ENCODE assay signal across 16 cellular contexts in the genomic region with DNA sequence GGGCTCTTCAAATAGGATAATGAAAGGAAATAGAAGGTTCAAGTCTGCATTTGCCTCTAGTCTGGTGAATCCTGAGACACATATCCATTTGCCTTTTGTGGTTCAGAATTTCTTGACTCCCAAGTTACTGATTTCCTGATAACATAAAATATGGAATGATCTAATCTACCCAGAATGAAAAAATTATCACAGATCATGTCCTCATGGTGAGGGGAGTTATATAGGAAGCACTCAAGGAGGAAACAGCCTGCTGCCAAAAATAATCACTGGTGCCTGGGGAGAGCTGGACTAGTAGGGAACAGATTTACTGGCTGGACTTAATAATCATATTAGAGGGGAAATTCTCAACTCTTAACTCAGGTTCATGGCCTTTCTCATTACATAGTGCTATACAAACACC.
A peak's percentile ranks its signal among the peaks of the same experiment; 100 is the strongest.
DNase-seq lines count a peak whose midpoint lies in the region; ATAC-seq and TF ChIP-seq lines count a peak whose summit lies in the region.
"Had no signal": no experiment of that assay in that cellular context is flagged by ENCODE, and none has a peak within 500 bp of the region (broad histone marks: within the 10 kb centered on the region; RNA-seq: fewer than 3 reads in every experiment).

No MANE protein-coding gene starts in this region.

- H3K36me3 Mint-ChIP-seq in natural killer cell treated with Interleukin-12 subunit alpha and Interleukin-12 subunit beta and Interleukin-15 and Interleukin-18, amount 100 ng/mL, for 72 hours, result no peaks in the 10 kb centered on the region
- no peaks in the 10 kb centered on the region for H3K36me3 Mint-ChIP-seq in natural killer cell

- H3F3A ChIP-seq in SK-N-SH (replicated peaks; ENCODE audit: insufficient read depth), result peaks cover 74% of the 10 kb centered on the region

- TF ChIP-seq CTCF in natural killer cell (IDR thresholded peaks at IDR 0.05), result no peak
- no peak for TF ChIP-seq CTCF in SK-N-SH (IDR thresholded peaks at IDR 0.05)
- TF ChIP-seq CTCF in suprapubic skin (IDR thresholded peaks at IDR 0.05), result no peak
- TF ChIP-seq CTCF in WERI-Rb-1 (IDR thresholded peaks at IDR 0.05; ENCODE audit: low read depth, low read length), result no peak

- no peak overlapping the region for H3K4me3 Mint-ChIP-seq in natural killer cell treated with Interleukin-12 subunit alpha and Interleukin-12 subunit beta and Interleukin-15 and Interleukin-18, amount 100 ng/mL, for 72 hours
- H3K4me3 Mint-ChIP-seq in natural killer cell, result no peak overlapping the region

- H3K4me2 ChIP-seq in SK-N-SH, result 0 out of 2 replicates have a peak overlapping the region, but pooled peaks have one; percentile 29

- H3K4me3 ChIP-seq in SK-N-SH (ENCODE audit: low read depth in 2 of 2, low read length in 1 of 2) (no peak overlapping the region), suprapubic skin (no peak overlapping the region), WERI-Rb-1 (ENCODE audit: low read depth, low read length) (no peak overlapping the region)
- H3K4me3 ChIP-seq: ascending aorta, prostate gland had no signal

- H3K9me2 ChIP-seq in SK-N-SH, result no peaks in the 10 kb centered on the region

- peak overlapping the region; percentile 47; the same call in 1 of the 2 replicates for H3K9ac ChIP-seq in SK-N-SH

- H4K20me1 ChIP-seq in SK-N-SH (ENCODE audit: insufficient read depth), result no peaks in the 10 kb centered on the region

- peak overlapping the region; percentile 75 to 76 for H3K27ac Mint-ChIP-seq in natural killer cell treated with Interleukin-12 subunit alpha and Interleukin-12 subunit beta and Interleukin-15 and Interleukin-18, amount 100 ng/mL, for 72 hours
- no peak overlapping the region for H3K27ac Mint-ChIP-seq in natural killer cell

- POLR2A ChIA-PET in SK-N-SH (lab: Yijun Ruan, JAX), result no interaction called here

- H3K4me1 ChIP-seq in SK-N-SH (ENCODE audit: control insufficient read depth in 1 of 2, insufficient read depth in 2 of 2, low read depth in 1 of 2, low read length in 1 of 2), result peaks cover 11 to 47% of the 10 kb centered on the region in 2 experiments
- H3K4me1 ChIP-seq in suprapubic skin, result peaks cover 28% of the 10 kb centered on the region

- no peaks in the 10 kb centered on the region for H3K9me3 ChIP-seq in SK-N-SH
- H3K9me3 ChIP-seq in suprapubic skin, result no peaks in the 10 kb centered on the region
- no peaks in the 10 kb centered on the region for H3K9me3 ChIP-seq in WERI-Rb-1 (ENCODE audit: severe bottlenecking)
- H3K9me3 ChIP-seq: ascending aorta, prostate gland had no signal

- H3K4me1 Mint-ChIP-seq in natural killer cell treated with Interleukin-12 subunit alpha and Interleukin-12 subunit beta and Interleukin-15 and Interleukin-18, amount 100 ng/mL, for 72 hours (ENCODE audit: low read depth in 2 of 2), result peaks cover 37 to 50% of the 10 kb centered on the region in 2 donors
- peaks cover 30 to 46% of the 10 kb centered on the region in 2 donors for H3K4me1 Mint-ChIP-seq in natural killer cell

- ATAC-seq in natural killer cell treated with Interleukin-12 subunit alpha and Interleukin-12 subunit beta and Interleukin-15 and Interleukin-18, amount 100 ng/mL, for 72 hours, result no peak
- ATAC-seq in natural killer cell, result no peak
- ATAC-seq: HCT116; left lobe of liver; stimulated activated naive CD8-positive, alpha-beta T cell treated with anti-CD3 and anti-CD28 coated beads, Interleukin-15, amount 100 ng/mL, for 72 hours had no signal

- no peaks in the 10 kb centered on the region for H3K9me3 Mint-ChIP-seq in natural killer cell treated with Interleukin-12 subunit alpha and Interleukin-12 subunit beta and Interleukin-15 and Interleukin-18, amount 100 ng/mL, for 72 hours
- H3K9me3 Mint-ChIP-seq in natural killer cell, result no peaks in the 10 kb centered on the region
- H3K9me3 Mint-ChIP-seq: stimulated activated naive CD8-positive, alpha-beta T cell treated with anti-CD3 and anti-CD28 coated beads, Interleukin-15, amount 100 ng/mL, for 72 hours had no signal

- TF ChIP-seq EP300 in SK-N-SH (IDR thresholded peaks at IDR 0.05; ENCODE audit: borderline replicate concordance in 1 of 2, low read depth in 1 of 2, low read length in 1 of 2) (peak in 1 of 2 experiments; percentile 89; a peak in 2 of 4 replicates), suprapubic skin (IDR thresholded peaks at IDR 0.05) (no peak)

- CTCF ChIA-PET in SK-N-SH (lab: Yijun Ruan, JAX), result interaction anchor here (1.2 to 2.4 kb wide), 3 partner anchors 10 to 189 kb away, joined by 3 to 9 read pairs (median 3); no protein-coding TSS in a partner anchor

- TF ChIP-seq POLR2A in suprapubic skin (IDR thresholded peaks at IDR 0.05), result no peak

- H2AFZ ChIP-seq in SK-N-SH (ENCODE audit: low read depth), result no peak overlapping the region

- intact Hi-C loops in natural killer cell (cut with micrococcal nuclease), result no loop called here

- H3K36me3 ChIP-seq in SK-N-SH (replicated peaks in 1 of 2; ENCODE audit: control insufficient read depth in 1 of 2, insufficient read depth in 2 of 2, low read length in 1 of 2) (peaks cover 2 to 71% of the 10 kb centered on the region in 2 experiments), suprapubic skin (no peaks in the 10 kb centered on the region), WERI-Rb-1 (no peaks in the 10 kb centered on the region)
- H3K36me3 ChIP-seq: ascending aorta, prostate gland had no signal

- no peaks in the 10 kb centered on the region for H3K27me3 Mint-ChIP-seq in natural killer cell treated with Interleukin-12 subunit alpha and Interleukin-12 subunit beta and Interleukin-15 and Interleukin-18, amount 100 ng/mL, for 72 hours
- H3K27me3 Mint-ChIP-seq in natural killer cell (ENCODE audit: low read depth in 2 of 2), result no peaks in the 10 kb centered on the region
- H3K27me3 Mint-ChIP-seq: stimulated activated naive CD8-positive, alpha-beta T cell treated with anti-CD3 and anti-CD28 coated beads, Interleukin-15, amount 100 ng/mL, for 72 hours had no signal

- TF ChIP-seq RAD21 in SK-N-SH (IDR thresholded peaks at IDR 0.05; ENCODE audit: low read length), result no peak

- H3K79me2 ChIP-seq in SK-N-SH (ENCODE audit: insufficient read depth), result peaks cover 64% of the 10 kb centered on the region

- H3K27me3 ChIP-seq in SK-N-SH (ENCODE audit: insufficient read depth) (no peaks in the 10 kb centered on the region), suprapubic skin (no peaks in the 10 kb centered on the region), WERI-Rb-1 (ENCODE audit: insufficient read depth, low read depth, severe bottlenecking) (no peaks in the 10 kb centered on the region)
- H3K27me3 ChIP-seq: ascending aorta had no signal

- peak overlapping the region; percentile 40 to 99; a peak in 3 of 4 replicates for H3K27ac ChIP-seq in SK-N-SH (ENCODE audit: low read depth in 2 of 2, low read length in 1 of 2)
- H3K27ac ChIP-seq in suprapubic skin, result peak overlapping the region; percentile 11
- H3K27ac ChIP-seq in WERI-Rb-1, result no peak overlapping the region

- DNase-seq in natural killer cell treated with Interleukin-12 subunit alpha and Interleukin-12 subunit beta and Interleukin-15 and Interleukin-18, amount 100 ng/mL, for 72 hours (ENCODE audit: low spot score), result no peak
- DNase-seq in natural killer cell (no peak), SK-N-SH (peak; percentile 23), glomerular visceral epithelial cell (ENCODE audit: extremely low spot score) (peak; percentile 67), suprapubic skin (ENCODE audit: low spot score in 2 of 2) (no peak), WERI-Rb-1 (no peak), LoVo (ENCODE audit: low spot score) (no peak), epidermal melanocyte (ENCODE audit: insufficient read length, low spot score) (no peak)
- DNase-seq: AML-193; NCI-H1436; stimulated activated CD4-positive, alpha-beta T cell treated with anti-CD3 and anti-CD28 coated beads, Interleukin-4, amount 100 ng/mL, for 1 hour; stimulated activated naive CD8-positive, alpha-beta T cell treated with anti-CD3 and anti-CD28 coated beads, Interleukin-15, amount 100 ng/mL, for 72 hours had no signal

TF ChIP-seq in SK-N-SH, 30 proteins besides CTCF, POLR2A, EP300 and RAD21 (continues in another document):
- no peak for TF ChIP-seq ELF1 (IDR thresholded peaks at IDR 0.05)
- peak; percentile 84 for TF ChIP-seq NFIC (IDR thresholded peaks at IDR 0.05; ENCODE audit: borderline replicate concordance)
- TF ChIP-seq, protein P1, sequence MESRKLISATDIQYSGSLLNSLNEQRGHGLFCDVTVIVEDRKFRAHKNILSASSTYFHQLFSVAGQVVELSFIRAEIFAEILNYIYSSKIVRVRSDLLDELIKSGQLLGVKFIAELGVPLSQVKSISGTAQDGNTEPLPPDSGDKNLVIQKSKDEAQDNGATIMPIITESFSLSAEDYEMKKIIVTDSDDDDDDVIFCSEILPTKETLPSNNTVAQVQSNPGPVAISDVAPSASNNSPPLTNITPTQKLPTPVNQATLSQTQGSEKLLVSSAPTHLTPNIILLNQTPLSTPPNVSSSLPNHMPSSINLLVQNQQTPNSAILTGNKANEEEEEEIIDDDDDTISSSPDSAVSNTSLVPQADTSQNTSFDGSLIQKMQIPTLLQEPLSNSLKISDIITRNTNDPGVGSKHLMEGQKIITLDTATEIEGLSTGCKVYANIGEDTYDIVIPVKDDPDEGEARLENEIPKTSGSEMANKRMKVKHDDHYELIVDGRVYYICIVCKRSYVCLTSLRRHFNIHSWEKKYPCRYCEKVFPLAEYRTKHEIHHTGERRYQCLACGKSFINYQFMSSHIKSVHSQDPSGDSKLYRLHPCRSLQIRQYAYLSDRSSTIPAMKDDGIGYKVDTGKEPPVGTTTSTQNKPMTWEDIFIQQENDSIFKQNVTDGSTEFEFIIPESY (IDR thresholded peaks at IDR 0.05; ENCODE audit: borderline replicate concordance, low read depth), result 0 out of 2 replicates have a peak, but pooled peaks have one; percentile 35
- TF ChIP-seq, protein P2, sequence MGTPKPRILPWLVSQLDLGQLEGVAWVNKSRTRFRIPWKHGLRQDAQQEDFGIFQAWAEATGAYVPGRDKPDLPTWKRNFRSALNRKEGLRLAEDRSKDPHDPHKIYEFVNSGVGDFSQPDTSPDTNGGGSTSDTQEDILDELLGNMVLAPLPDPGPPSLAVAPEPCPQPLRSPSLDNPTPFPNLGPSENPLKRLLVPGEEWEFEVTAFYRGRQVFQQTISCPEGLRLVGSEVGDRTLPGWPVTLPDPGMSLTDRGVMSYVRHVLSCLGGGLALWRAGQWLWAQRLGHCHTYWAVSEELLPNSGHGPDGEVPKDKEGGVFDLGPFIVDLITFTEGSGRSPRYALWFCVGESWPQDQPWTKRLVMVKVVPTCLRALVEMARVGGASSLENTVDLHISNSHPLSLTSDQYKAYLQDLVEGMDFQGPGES (IDR thresholded peaks at IDR 0.05; ENCODE audit: low read depth, low read length), result no peak
- TF ChIP-seq RXRA (IDR thresholded peaks at IDR 0.05; ENCODE audit: borderline replicate concordance, low read depth), result peak; percentile 84; the same call in 1 of the 2 replicates
- TF ChIP-seq MXI1 (IDR thresholded peaks at IDR 0.05; ENCODE audit: low read depth, low read length), result no peak
- TF ChIP-seq FOSL2 (IDR thresholded peaks at IDR 0.05; ENCODE audit: borderline replicate concordance, low read depth), result peak; percentile 42; the same call in 1 of the 2 replicates
- TF ChIP-seq RFX5 (IDR thresholded peaks at IDR 0.05; ENCODE audit: low read length), result no peak
- TF ChIP-seq TCF12 (IDR thresholded peaks at IDR 0.05), result peak; percentile 91
- TF ChIP-seq FOXJ3 (CRISPR knock-in tag; IDR thresholded peaks at IDR 0.05), result no peak
- peak; percentile 90 for TF ChIP-seq MEF2A (IDR thresholded peaks at IDR 0.05; ENCODE audit: borderline replicate concordance, low read depth)

Comparison
In these comparisons a context has a peak if more than half of its experiments do, and no peak if none do; other contexts are left out.
1. H3K27ac Mint-ChIP-seq: peak in natural killer cell treated with Interleukin-12 subunit alpha and Interleukin-12 subunit beta and Interleukin-15 and Interleukin-18, amount 100 ng/mL, for 72 hours (2 of 2); none in natural killer cell (0 of 2).
2. DNase-seq: peak in SK-N-SH (single experiment) and glomerular visceral epithelial cell (single experiment); none in natural killer cell treated with Interleukin-12 subunit alpha and Interleukin-12 subunit beta and Interleukin-15 and Interleukin-18, amount 100 ng/mL, for 72 hours (single experiment), natural killer cell (single experiment), suprapubic skin (0 of 2), WERI-Rb-1 (single experiment), LoVo (single experiment) and epidermal melanocyte (single experiment).